Comparison of ENCODE assay signal across 8 cellular contexts in genomic region chr1:155977607-155978324, GRCh38. TPM values are rescaled to one million over a fixed set of nuclear protein-coding genes. Genes with fewer than 3 reads are reported as not detected.
DNase-seq lines count a peak whose midpoint lies in the region; ATAC-seq lines count a peak whose summit lies in the region.

No MANE protein-coding gene starts in this region.

- H3K4me1 Mint-ChIP-seq in CD4-positive, alpha-beta memory T cell = peaks cover 53 to 89% (median 64%) of the 10 kb centered on the region in 4 donors
- peaks cover 68% of the 10 kb centered on the region for H3K4me1 Mint-ChIP-seq in activated CD4-positive, alpha-beta memory T cell treated with anti-CD3 and anti-CD28 coated beads for 36 hours (ENCODE audit: low read depth)
- peaks cover 77 to 84% of the 10 kb centered on the region in 2 donors for H3K4me1 Mint-ChIP-seq in effector memory CD8-positive, alpha-beta T cell (ENCODE audit: low read depth in 2 of 2)
- peaks cover 78% of the 10 kb centered on the region for H3K4me1 Mint-ChIP-seq in stimulated activated memory B cell treated with anti-CD40 and anti-IgM and Interleukin-4, amounts not matched to agents 10 μg/mL and 1 μg/mL and 100 μg/mL, for 72 hours

- no peaks in the 10 kb centered on the region for H3K9me3 ChIP-seq in CD4-positive, alpha-beta memory T cell (ENCODE audit: control insufficient read depth in 1 of 2, low read length in 2 of 2)

- peaks cover 74% of the 10 kb centered on the region for H3K4me1 ChIP-seq in CD4-positive, alpha-beta memory T cell (ENCODE audit: insufficient read depth, low read length)

- intact Hi-C loops in CD4-positive, alpha-beta memory T cell (cut with micrococcal nuclease) = loop anchor here (1.0 to 5.0 kb wide), 4 partner anchors 12 to 120 kb away; partner anchors contain the start of genes GON4L, KHDC4, RIT1 and SYT11
- intact Hi-C loops in activated CD4-positive, alpha-beta memory T cell treated with anti-CD3 and anti-CD28 coated beads for 36 hours (cut with micrococcal nuclease) = loop anchor here (1.0 to 2.0 kb wide), 4 partner anchors 7 to 117 kb away; partner anchors contain the start of gene KHDC4

- peak overlapping the region; percentile 81 to 98 (median 96) for H3K27ac Mint-ChIP-seq in CD4-positive, alpha-beta memory T cell
- peak overlapping the region; percentile 96 for H3K27ac Mint-ChIP-seq in activated CD4-positive, alpha-beta memory T cell treated with anti-CD3 and anti-CD28 coated beads for 36 hours
- peak overlapping the region; percentile 85 to 94 for H3K27ac Mint-ChIP-seq in effector memory CD8-positive, alpha-beta T cell
- H3K27ac Mint-ChIP-seq in stimulated activated memory B cell treated with anti-CD40 and anti-IgM and Interleukin-4, amounts not matched to agents 10 μg/mL and 1 μg/mL and 100 μg/mL, for 72 hours = peak overlapping the region; percentile 93

- peak overlapping the region; percentile 87 to 96 for H3K4me3 ChIP-seq in CD4-positive, alpha-beta memory T cell (ENCODE audit: low read length in 2 of 2)

- peak overlapping the region; percentile 86 for H3K27ac ChIP-seq in CD4-positive, alpha-beta memory T cell (ENCODE audit: low read depth, low read length)

- H3K27me3 Mint-ChIP-seq in CD4-positive, alpha-beta memory T cell = no peaks in the 10 kb centered on the region
- H3K27me3 Mint-ChIP-seq in activated CD4-positive, alpha-beta memory T cell treated with anti-CD3 and anti-CD28 coated beads for 36 hours = no peaks in the 10 kb centered on the region
- no peaks in the 10 kb centered on the region for H3K27me3 Mint-ChIP-seq in effector memory CD8-positive, alpha-beta T cell
- no peaks in the 10 kb centered on the region for H3K27me3 Mint-ChIP-seq in stimulated activated memory B cell treated with anti-CD40 and anti-IgM and Interleukin-4, amounts not matched to agents 10 μg/mL and 1 μg/mL and 100 μg/mL, for 72 hours

- peak; percentile 26 for ATAC-seq in effector memory CD8-positive, alpha-beta T cell (replicated peaks)
- peak; percentile 59 for ATAC-seq in stimulated activated memory B cell treated with anti-CD40 and anti-IgM and Interleukin-4, amounts not matched to agents 10 μg/mL and 1 μg/mL and 100 μg/mL, for 72 hours
- ATAC-seq in GM21526 (IDR thresholded peaks at IDR 0.05; ENCODE audit: low FRiP score, unreplicated experiment) (no peak), GM18868 (IDR thresholded peaks at IDR 0.05; ENCODE audit: unreplicated experiment) (no peak)

- H3K4me3 Mint-ChIP-seq in CD4-positive, alpha-beta memory T cell = peak overlapping the region; percentile 93 to 99 (median 97)
- peak overlapping the region; percentile 96 for H3K4me3 Mint-ChIP-seq in activated CD4-positive, alpha-beta memory T cell treated with anti-CD3 and anti-CD28 coated beads for 36 hours
- H3K4me3 Mint-ChIP-seq in effector memory CD8-positive, alpha-beta T cell = peak overlapping the region; percentile 83 to 97
- H3K4me3 Mint-ChIP-seq in stimulated activated memory B cell treated with anti-CD40 and anti-IgM and Interleukin-4, amounts not matched to agents 10 μg/mL and 1 μg/mL and 100 μg/mL, for 72 hours = peak overlapping the region; percentile 99

- H3K27me3 ChIP-seq in CD4-positive, alpha-beta memory T cell (ENCODE audit: insufficient read depth, low read length) = no peaks in the 10 kb centered on the region

- CTCF ChIA-PET in CD4-positive, alpha-beta memory T cell (lab: Charles Lee; ENCODE audit: partially characterized antibody) = interaction anchor here (0.6 to 6.8 kb wide), 10 partner anchors 10 to 63 kb away, joined by 3 to 47 read pairs (median 6); partner anchors contain the start of gene KHDC4
- CTCF ChIA-PET in activated CD4-positive, alpha-beta memory T cell treated with anti-CD3 and anti-CD28 coated beads for 36 hours (lab: Charles Lee) = interaction anchor here (0.9 to 9.3 kb wide), 9 partner anchors 10 to 89 kb away, joined by 3 to 77 read pairs (median 7); partner anchors contain the start of gene KHDC4

- POLR2A ChIA-PET in CD4-positive, alpha-beta memory T cell (lab: Charles Lee; ENCODE audit: partially characterized antibody) = interaction anchor here (0.5 to 12.4 kb wide), 21 partner anchors 13 to 1343 kb away, joined by 3 to 199 read pairs (median 5); partner anchors contain the start of genes KHDC4, MEF2D, PMF1 and RXFP4
- POLR2A ChIA-PET in activated CD4-positive, alpha-beta memory T cell treated with anti-CD3 and anti-CD28 coated beads for 36 hours (lab: Charles Lee) = interaction anchor here (1.1 to 5.1 kb wide), 10 partner anchors 9 to 305 kb away, joined by 3 to 44 read pairs (median 8); partner anchors contain the start of genes KHDC4, SMG5 and SYT11

- H3K36me3 Mint-ChIP-seq in CD4-positive, alpha-beta memory T cell = peaks cover 6 to 44% of the 10 kb centered on the region in 2 donors
- H3K36me3 Mint-ChIP-seq in activated CD4-positive, alpha-beta memory T cell treated with anti-CD3 and anti-CD28 coated beads for 36 hours = peaks cover 31% of the 10 kb centered on the region
- H3K36me3 Mint-ChIP-seq in effector memory CD8-positive, alpha-beta T cell (ENCODE audit: insufficient read depth) = peaks cover 38% of the 10 kb centered on the region
- peaks cover 46% of the 10 kb centered on the region for H3K36me3 Mint-ChIP-seq in stimulated activated memory B cell treated with anti-CD40 and anti-IgM and Interleukin-4, amounts not matched to agents 10 μg/mL and 1 μg/mL and 100 μg/mL, for 72 hours

- H3K36me3 ChIP-seq in CD4-positive, alpha-beta memory T cell (ENCODE audit: insufficient read depth, low read length) = peaks cover 6% of the 10 kb centered on the region

- DNase-seq in CD4-positive, alpha-beta memory T cell = peak in 3 of 5 donors; percentile 26 to 72 (median 28)
- DNase-seq in HuH-7 (ENCODE audit: low spot score) (peak; percentile 72), myocyte (ENCODE audit: low read depth) (peak; percentile 58)
- peak; percentile 84 for DNase-seq in activated CD4-positive, alpha-beta memory T cell treated with anti-CD3 and anti-CD28 coated beads for 36 hours
- DNase-seq in effector memory CD8-positive, alpha-beta T cell = no peak

- no peaks in the 10 kb centered on the region for H3K9me3 Mint-ChIP-seq in CD4-positive, alpha-beta memory T cell
- no peaks in the 10 kb centered on the region for H3K9me3 Mint-ChIP-seq in activated CD4-positive, alpha-beta memory T cell treated with anti-CD3 and anti-CD28 coated beads for 36 hours
- H3K9me3 Mint-ChIP-seq in effector memory CD8-positive, alpha-beta T cell = no peaks in the 10 kb centered on the region
- no peaks in the 10 kb centered on the region for H3K9me3 Mint-ChIP-seq in stimulated activated memory B cell treated with anti-CD40 and anti-IgM and Interleukin-4, amounts not matched to agents 10 μg/mL and 1 μg/mL and 100 μg/mL, for 72 hours

RNA-seq across cellular contexts. Expression of gene ARHGEF2, which starts 0.6 kb away (rescaled TPM):
- total RNA-seq in CD4-positive, alpha-beta memory T cell = 100 to 1,000 TPM; 190 to 198 TPM
- 10 to 100 TPM in 1 of 2 donors, 1 to 10 TPM in 1; 6.7 to 30.4 TPM for polyA plus RNA-seq in CD4-positive, alpha-beta memory T cell
- total RNA-seq in activated CD4-positive, alpha-beta memory T cell treated with anti-CD3 and anti-CD28 coated beads for 36 hours = 100 to 1,000 TPM; 165 to 174 TPM
- total RNA-seq in myocyte = 361 and 478 TPM in 2 replicates
- polyA plus RNA-seq in myocyte (2012) = 214 TPM

RNA-seq across cellular contexts. Expression of gene RXFP4, which starts 36.3 kb away (rescaled TPM):
- not detected for total RNA-seq in CD4-positive, alpha-beta memory T cell
- under 1 TPM in 1 of 2 donors, not detected in 1; 0.91 TPM for polyA plus RNA-seq in CD4-positive, alpha-beta memory T cell
- not detected for total RNA-seq in activated CD4-positive, alpha-beta memory T cell treated with anti-CD3 and anti-CD28 coated beads for 36 hours
- not detected in 2 replicates for total RNA-seq in myocyte
- polyA plus RNA-seq in myocyte (2012) = 0.35 TPM

RNA-seq across cellular contexts. Expression of gene SSR2, which starts 43.0 kb away (rescaled TPM):
- total RNA-seq in CD4-positive, alpha-beta memory T cell = 100 to 1,000 TPM; 252 to 276 TPM
- 100 to 1,000 TPM; 349 to 442 TPM for polyA plus RNA-seq in CD4-positive, alpha-beta memory T cell
- 100 to 1,000 TPM; 171 to 175 TPM for total RNA-seq in activated CD4-positive, alpha-beta memory T cell treated with anti-CD3 and anti-CD28 coated beads for 36 hours
- total RNA-seq in myocyte = 124 and 222 TPM in 2 replicates
- 311 TPM for polyA plus RNA-seq in myocyte (2012)

RNA-seq across cellular contexts. Expression of gene KHDC4, which starts 43.6 kb away (rescaled TPM):
- 100 to 1,000 TPM; 127 to 134 TPM for total RNA-seq in CD4-positive, alpha-beta memory T cell
- polyA plus RNA-seq in CD4-positive, alpha-beta memory T cell = 1 to 10 TPM; 5.5 to 9.4 TPM
- 10 to 100 TPM; 66.1 to 70.2 TPM for total RNA-seq in activated CD4-positive, alpha-beta memory T cell treated with anti-CD3 and anti-CD28 coated beads for 36 hours
- total RNA-seq in myocyte = 50.6 and 54.2 TPM in 2 replicates
- 32.6 TPM for polyA plus RNA-seq in myocyte (2012)

Comparison
In these comparisons a context has a peak if more than half of its experiments do, and no peak if none do; other contexts are left out.
1. DNase-seq: peak in CD4-positive, alpha-beta memory T cell (3 of 5), HuH-7 (single experiment), activated CD4-positive, alpha-beta memory T cell treated with anti-CD3 and anti-CD28 coated beads for 36 hours (single experiment) and myocyte (single experiment); none in effector memory CD8-positive, alpha-beta T cell (0 of 3).
2. ATAC-seq: peak in effector memory CD8-positive, alpha-beta T cell (single experiment) and stimulated activated memory B cell treated with anti-CD40 and anti-IgM and Interleukin-4, amounts not matched to agents 10 μg/mL and 1 μg/mL and 100 μg/mL, for 72 hours (single experiment); none in GM21526 (single experiment) and GM18868 (single experiment).
3. Peak in every context shown above with its lines, with median percentiles within 50 percentile points of each other: H3K27ac Mint-ChIP-seq and H3K4me3 Mint-ChIP-seq.